Comparison of ENCODE assay signal across 5 cellular contexts in the genomic region with DNA sequence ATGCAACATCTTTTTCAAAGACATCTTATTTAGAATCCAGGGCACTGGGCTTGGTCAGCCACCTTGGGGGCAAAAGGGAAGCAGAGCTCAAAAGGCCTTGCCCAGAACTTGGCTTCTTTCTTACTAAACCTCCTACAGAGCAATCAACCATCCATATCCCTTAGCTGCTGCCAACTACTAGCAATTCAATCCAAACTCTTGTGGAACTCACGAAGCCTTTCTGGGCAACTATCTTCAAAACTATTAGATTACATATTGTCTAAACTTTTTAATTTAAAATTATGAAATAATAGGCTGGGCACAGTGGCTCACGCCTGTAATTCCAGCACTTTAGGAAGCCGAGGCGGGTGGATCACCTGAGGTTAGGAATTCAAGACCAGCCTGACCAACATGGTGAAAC.
"Had no signal": no experiment of that assay in that cellular context is flagged by ENCODE, and none has a peak within 500 bp of the region (broad histone marks: within the 10 kb centered on the region; RNA-seq: fewer than 3 reads in every experiment).

No MANE protein-coding gene starts in this region.

- DNase-seq: GM23248, H9, HCEC 1CT, IMR-90, KBM-7 had no signal

- H3K4me3 Mint-ChIP-seq: H9 had no signal

- H3K9me3 Mint-ChIP-seq: H9 had no signal
